17 cellular contexts compared by ENCODE assay signal in the genomic region with DNA sequence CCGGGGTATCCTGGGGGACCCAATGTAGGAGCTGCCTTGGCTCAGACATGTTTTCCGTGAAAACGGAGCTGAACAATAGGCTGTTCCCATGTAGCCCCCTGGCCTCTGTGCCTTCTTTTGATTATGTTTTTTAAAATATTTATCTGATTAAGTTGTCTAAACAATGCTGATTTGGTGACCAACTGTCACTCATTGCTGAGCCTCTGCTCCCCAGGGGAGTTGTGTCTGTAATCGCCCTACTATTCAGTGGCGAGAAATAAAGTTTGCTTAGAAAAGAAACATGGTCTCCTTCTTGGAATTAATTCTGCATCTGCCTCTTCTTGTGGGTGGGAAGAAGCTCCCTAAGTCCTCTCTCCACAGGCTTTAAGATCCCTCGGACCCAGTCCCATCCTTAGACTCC. TPM values are rescaled to one million over a fixed set of nuclear protein-coding genes. Genes with fewer than 3 reads are reported as not detected.
DNase-seq lines count a peak whose midpoint lies in the region; ATAC-seq, FAIRE-seq and TF ChIP-seq lines count a peak whose summit lies in the region.
"Had no signal": no experiment of that assay in that cellular context is flagged by ENCODE, and none has a peak within 500 bp of the region (broad histone marks: within the 10 kb centered on the region; RNA-seq: fewer than 3 reads in every experiment).

No MANE protein-coding gene starts in this region.

- H4K20me1 ChIP-seq in PC-3 (ENCODE audit: low read length) (no peaks in the 10 kb centered on the region), smooth muscle cell (ENCODE audit: low read depth) (no peaks in the 10 kb centered on the region)

- no peak for FAIRE-seq in kidney (lab: Jason Lieb, UNC)

- ATAC-seq in activated T-cell treated with anti-CD3 and anti-CD28 coated beads, Interleukin-2, amount 50 U/mL, for 72 hours (replicated peaks in 1 of 2), result no peak
- no peak for ATAC-seq in PC-3
- no peak for ATAC-seq in body of pancreas
- ATAC-seq in GM19452 (IDR thresholded peaks at IDR 0.05; ENCODE audit: unreplicated experiment), result no peak

- H3F3A ChIP-seq in PC-3 (ENCODE audit: low read length, unreplicated experiment), result no peaks in the 10 kb centered on the region
- H3F3A ChIP-seq in smooth muscle cell (ENCODE audit: low read depth), result no peaks in the 10 kb centered on the region

- H3K4me1 Mint-ChIP-seq in activated T-cell treated with anti-CD3 and anti-CD28 coated beads, Interleukin-2, amount 50 U/mL, for 72 hours (ENCODE audit: low read depth), result peaks cover 94% of the 10 kb centered on the region

- intact Hi-C loops in PC-3 (cut with micrococcal nuclease) (no loop called here), body of pancreas (cut with DNase I) (no loop called here), kidney (cut with DNase I) (no loop called here)

- H3K9me2 ChIP-seq in PC-3 (replicated peaks; ENCODE audit: low read length), result no peaks in the 10 kb centered on the region

- no peaks in the 10 kb centered on the region for H3K27me3 Mint-ChIP-seq in activated T-cell treated with anti-CD3 and anti-CD28 coated beads, Interleukin-2, amount 50 U/mL, for 72 hours (ENCODE audit: low read depth)

- H2AFZ ChIP-seq in PC-3 (ENCODE audit: low read length) (no peak overlapping the region), smooth muscle cell (ENCODE audit: low read depth) (no peak overlapping the region)
- H2AFZ ChIP-seq: parathyroid adenoma had no signal

- no peak for TF ChIP-seq CTCF in PC-3 (conservative IDR thresholded peaks at IDR 0.05; ENCODE audit: low read depth, low read length)
- no peak for TF ChIP-seq CTCF in body of pancreas (IDR thresholded peaks at IDR 0.05)
- no peak for TF ChIP-seq CTCF in smooth muscle cell (IDR thresholded peaks at IDR 0.05; ENCODE audit: borderline replicate concordance, insufficient read depth, poor library complexity, severe bottlenecking)
- no peak for TF ChIP-seq CTCF in kidney (IDR thresholded peaks at IDR 0.05; ENCODE audit: borderline replicate concordance, extremely low read depth, insufficient read depth)

- no peak overlapping the region for H3K9ac ChIP-seq in PC-3 (ENCODE audit: low read length)
- H3K9ac ChIP-seq in smooth muscle cell (ENCODE audit: low read depth), result no peak overlapping the region
- no peak overlapping the region for H3K9ac ChIP-seq in kidney (ENCODE audit: low read length in 2 of 2)
- H3K9ac ChIP-seq: parathyroid adenoma had no signal

- POLR2A ChIA-PET in PC-3 (lab: Charles Lee; ENCODE audit: unreplicated experiment), result no interaction called here

- no TSS peak for BruUV-seq in PC-3 (replicated peaks; lab: Mats Ljungman, UMichigan)

- peaks cover 16 to 17% of the 10 kb centered on the region in 2 donors for H3K36me3 Mint-ChIP-seq in activated T-cell treated with anti-CD3 and anti-CD28 coated beads, Interleukin-2, amount 50 U/mL, for 72 hours (ENCODE audit: insufficient read depth in 2 of 2)

- H3K27me3 ChIP-seq in PC-3 (ENCODE audit: low read length) (no peaks in the 10 kb centered on the region), body of pancreas (no peaks in the 10 kb centered on the region), smooth muscle cell (ENCODE audit: low read depth) (no peaks in the 10 kb centered on the region)

- H3K4me1 ChIP-seq in PC-3 (ENCODE audit: insufficient read depth, low read length) (peaks cover 11% of the 10 kb centered on the region; the same call in 1 of the 2 replicates), body of pancreas (peaks cover 40% of the 10 kb centered on the region), smooth muscle cell (ENCODE audit: low read depth) (no peaks in the 10 kb centered on the region), kidney (ENCODE audit: control insufficient read depth in 1 of 2, insufficient read depth in 1 of 2, low read depth in 1 of 2, low read length in 2 of 2) (peaks cover 5 to 7% of the 10 kb centered on the region in 2 donors)
- H3K4me1 ChIP-seq: parathyroid adenoma had no signal

- H3K4me2 ChIP-seq in PC-3 (ENCODE audit: low read length), result peak overlapping the region; percentile 10; the same call in 1 of the 2 replicates
- H3K4me2 ChIP-seq in smooth muscle cell, result no peak overlapping the region

- peak overlapping the region; percentile 66 to 100 for H3K4me3 Mint-ChIP-seq in activated T-cell treated with anti-CD3 and anti-CD28 coated beads, Interleukin-2, amount 50 U/mL, for 72 hours
- H3K4me3 Mint-ChIP-seq: H9 had no signal

- H3K27ac ChIP-seq in PC-3 (ENCODE audit: low read length) (no peak overlapping the region), body of pancreas (peak overlapping the region in 3 of 4 donors; percentile 10 to 70 (median 63)), smooth muscle cell (ENCODE audit: low read depth) (peak overlapping the region; percentile 22), kidney (ENCODE audit: low read depth in 2 of 2, low read length in 2 of 2) (no peak overlapping the region)
- H3K27ac ChIP-seq: parathyroid adenoma, SK-N-MC, VCaP had no signal

- 69 to 75% methylated on average over 6 of the region's 6 CpGs for WGBS in body of pancreas, 2 donors
- 83% methylated on average over 6 of the region's 6 CpGs for WGBS in smooth muscle cell (ENCODE audit: low lambda C conversion rate)

- H3K9me3 ChIP-seq in PC-3 (ENCODE audit: low read length) (no peaks in the 10 kb centered on the region), body of pancreas (no peaks in the 10 kb centered on the region), smooth muscle cell (replicated peaks; ENCODE audit: low read depth) (no peaks in the 10 kb centered on the region), kidney (ENCODE audit: control insufficient read depth in 1 of 2, low read length in 2 of 2) (no peaks in the 10 kb centered on the region)

- peak overlapping the region; percentile 92 for H3K27ac Mint-ChIP-seq in activated T-cell treated with anti-CD3 and anti-CD28 coated beads, Interleukin-2, amount 50 U/mL, for 72 hours

- H3K79me2 ChIP-seq in PC-3 (ENCODE audit: low read length) (no peaks in the 10 kb centered on the region), smooth muscle cell (ENCODE audit: low read depth) (no peaks in the 10 kb centered on the region)
- H3K79me2 ChIP-seq: parathyroid adenoma had no signal

- CTCF ChIA-PET in PC-3 (lab: Charles Lee), result interaction anchor here (0.6 kb wide), 1 partner anchor 20 kb away, joined by 3 read pairs; no protein-coding TSS in a partner anchor

- no peaks in the 10 kb centered on the region for H3K9me3 Mint-ChIP-seq in activated T-cell treated with anti-CD3 and anti-CD28 coated beads, Interleukin-2, amount 50 U/mL, for 72 hours
- H3K9me3 Mint-ChIP-seq: H9 had no signal

- no peak for TF ChIP-seq POLR2A in body of pancreas (IDR thresholded peaks at IDR 0.05)

- H3K4me3 ChIP-seq in PC-3 (ENCODE audit: low read length) (no peak overlapping the region), body of pancreas (no peak overlapping the region), smooth muscle cell (no peak overlapping the region), kidney (ENCODE audit: low read length in 2 of 2) (no peak overlapping the region)
- H3K4me3 ChIP-seq: SK-N-MC had no signal

- H3K36me3 ChIP-seq in PC-3 (ENCODE audit: low read depth, low read length) (no peaks in the 10 kb centered on the region), body of pancreas (replicated peaks in 1 of 2; ENCODE audit: insufficient read depth in 1 of 2, low read depth in 2 of 2) (no peaks in the 10 kb centered on the region), smooth muscle cell (ENCODE audit: low read depth) (no peaks in the 10 kb centered on the region), kidney (ENCODE audit: control insufficient read depth in 1 of 2, insufficient read depth in 2 of 2, low read length in 2 of 2) (no peaks in the 10 kb centered on the region)

- DNase-seq in activated T-cell treated with anti-CD3 and anti-CD28 coated beads, Interleukin-2, amount 50 U/mL, for 72 hours, result no peak
- DNase-seq in activated T-cell treated with anti-CD3 and anti-CD28 coated beads, Interleukin-2, amount 50 U/mL, for 48 hours, result no peak
- DNase-seq in PC-3 (no peak), body of pancreas (no peak), smooth muscle cell (lab: John Stamatoyannopoulos, UW; ENCODE audit: unreplicated experiment) (no peak), kidney (no peak), activated gamma-delta T cell treated with Interleukin-2 at 50 U/mL for 16 hours (no peak)
- DNase-seq: DMS 273 treated with DMSO at 0.1 percent for 48 hours, NCI-H1417, substantia nigra had no signal

RNA-seq across cellular contexts. Expression of gene TNF, which starts 2.7 kb away (rescaled TPM):
- 10 to 100 TPM; 30.7 to 57.8 TPM for total RNA-seq in activated T-cell treated with anti-CD3 and anti-CD28 coated beads, Interleukin-2, amount 50 U/mL, for 72 hours
- total RNA-seq in PC-3 (2014; rRNA removed) (not detected in 2 replicates), body of pancreas (1 to 10 TPM in 1 of 2 donors, under 1 TPM in 1; 0.66 to 1.3 TPM), smooth muscle cell (0.94 and 3.0 TPM in 2 replicates), kidney (5.4 TPM)
- polyA plus RNA-seq in smooth muscle cell (1.5 and 2.4 TPM in 2 replicates), kidney (ENCODE audit: insufficient read depth, low read depth, low replicate concordance) (0.69 TPM)
- total RNA-seq: H9 had no signal
- polyA plus RNA-seq: AG04450 had no signal

RNA-seq across cellular contexts. Expression of gene LTB, which starts 4.2 kb away (rescaled TPM):
- 10 to 100 TPM; 43.4 to 61.8 TPM for total RNA-seq in activated T-cell treated with anti-CD3 and anti-CD28 coated beads, Interleukin-2, amount 50 U/mL, for 72 hours
- total RNA-seq in PC-3 (2014; rRNA removed) (1.5 TPM in 1 of 2 replicates, not detected in the other), body of pancreas (under 1 TPM in 1 of 2 donors, not detected in 1; 0.78 TPM), smooth muscle cell (1.5 TPM in 1 of 2 replicates, not detected in the other), kidney (18.5 TPM)
- polyA plus RNA-seq in smooth muscle cell (0.75 and 6.3 TPM in 2 replicates), kidney (ENCODE audit: insufficient read depth, low read depth, low replicate concordance) (6.6 TPM)
- total RNA-seq: fibroblast of villous mesenchyme, H9 had no signal
- polyA plus RNA-seq: AG04450 had no signal

RNA-seq across cellular contexts. Expression of gene LTA, which starts 6.0 kb away (rescaled TPM):
- 100 to 1,000 TPM in 1 of 2 donors, 10 to 100 TPM in 1; 77.2 to 110 TPM for total RNA-seq in activated T-cell treated with anti-CD3 and anti-CD28 coated beads, Interleukin-2, amount 50 U/mL, for 72 hours
- total RNA-seq in PC-3 (2014; rRNA removed) (not detected in 2 replicates), body of pancreas (not detected), smooth muscle cell (1.8 TPM in 1 of 2 replicates, not detected in the other), kidney (0.35 TPM)
- polyA plus RNA-seq in smooth muscle cell (0.74 TPM in 1 of 2 replicates, not detected in the other), kidney (ENCODE audit: insufficient read depth, low read depth, low replicate concordance) (not detected)
- total RNA-seq: fibroblast of villous mesenchyme, H9 had no signal
- polyA plus RNA-seq: AG04450 had no signal

RNA-seq across cellular contexts. Expression of gene LST1, which starts 8.0 kb away (rescaled TPM):
- 10 to 100 TPM; 24.6 to 27.0 TPM for total RNA-seq in activated T-cell treated with anti-CD3 and anti-CD28 coated beads, Interleukin-2, amount 50 U/mL, for 72 hours
- not detected in 2 replicates for total RNA-seq in PC-3 (2014; rRNA removed)
- total RNA-seq in body of pancreas, result 1 to 10 TPM; 2.9 to 6.9 TPM
- not detected in 2 replicates for total RNA-seq in smooth muscle cell
- polyA plus RNA-seq in smooth muscle cell, result 1.4 and 1.7 TPM in 2 replicates
- 31.5 TPM for total RNA-seq in kidney
- 14.8 TPM for polyA plus RNA-seq in kidney (ENCODE audit: insufficient read depth, low read depth, low replicate concordance)
- total RNA-seq: fibroblast of villous mesenchyme, H9 had no signal
- polyA plus RNA-seq: AG04450 had no signal

RNA-seq across cellular contexts. Expression of gene NCR3, which starts 14.7 kb away (rescaled TPM):
- 10 to 100 TPM; 15.0 to 24.7 TPM for total RNA-seq in activated T-cell treated with anti-CD3 and anti-CD28 coated beads, Interleukin-2, amount 50 U/mL, for 72 hours
- total RNA-seq in PC-3 (2014; rRNA removed) (0.26 TPM in 1 of 2 replicates, not detected in the other), body of pancreas (not detected), smooth muscle cell (not detected in 2 replicates), kidney (0.82 TPM)
- polyA plus RNA-seq in smooth muscle cell (0.22 and 0.48 TPM in 2 replicates), kidney (ENCODE audit: insufficient read depth, low read depth, low replicate concordance) (not detected)
- total RNA-seq: fibroblast of villous mesenchyme had no signal
- polyA plus RNA-seq: AG04450 had no signal

Comparison
In these comparisons a context has a peak if more than half of its experiments do, and no peak if none do; other contexts are left out.
1. H3K27ac ChIP-seq: peak in body of pancreas (3 of 4) and smooth muscle cell (single experiment); none in PC-3 (single experiment) and kidney (0 of 2).
2. RNA of gene LTA, which starts 6.0 kb away (total RNA-seq): 77.2 to 110 TPM in activated T-cell treated with anti-CD3 and anti-CD28 coated beads, Interleukin-2, amount 50 U/mL, for 72 hours; 0.35 TPM in kidney (single experiment), not detected in PC-3, not detected in body of pancreas and 1.8 TPM in smooth muscle cell; every median in the first group is over 10 times any median in the second.